15 cellular contexts compared by ENCODE assay signal in the genomic region with DNA sequence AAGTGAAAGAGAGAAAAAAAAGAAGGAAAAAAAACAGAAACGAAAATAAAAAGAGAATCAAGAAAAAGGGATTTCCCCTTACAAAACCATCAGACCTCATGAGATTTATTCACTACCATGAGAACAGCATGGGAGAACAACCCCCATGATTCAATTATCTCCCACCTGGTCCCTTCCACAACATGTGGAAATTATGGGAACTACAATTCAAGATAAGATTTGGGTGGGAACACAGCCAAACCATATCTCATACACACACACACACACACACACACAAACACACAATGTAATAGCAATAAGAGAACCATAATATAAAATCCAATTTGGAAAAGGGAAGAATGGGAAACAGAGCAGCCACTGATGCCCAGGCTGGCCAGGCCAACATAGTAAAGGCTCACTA.
DNase-seq lines count a peak whose midpoint lies in the region; ATAC-seq and TF ChIP-seq lines count a peak whose summit lies in the region.
"Had no signal": no experiment of that assay in that cellular context is flagged by ENCODE, and none has a peak within 500 bp of the region (broad histone marks: within the 10 kb centered on the region; RNA-seq: fewer than 3 reads in every experiment).

No MANE protein-coding gene starts in this region.

- peak overlapping the region in 3 of 8 donors; percentile 29 to 65 (median 30) for H3K4me3 Mint-ChIP-seq in naive B cell
- H3K4me3 Mint-ChIP-seq in activated naive CD8-positive, alpha-beta T cell treated with anti-CD3 and anti-CD28 coated beads, Interleukin-2, amount 50 U/mL, for 24 hours, result no peak overlapping the region
- H3K4me3 Mint-ChIP-seq: CD4-positive, CD25-positive, alpha-beta regulatory T cell; CD8-positive, alpha-beta memory T cell had no signal

- DNase-seq in IMR-90, result no peak
- no peak for DNase-seq in brain microvascular endothelial cell
- no peak for DNase-seq in naive B cell
- no peak for DNase-seq in activated naive CD8-positive, alpha-beta T cell treated with anti-CD3 and anti-CD28 coated beads, Interleukin-2, amount 50 U/mL, for 24 hours
- no peak for DNase-seq in SKM-1 treated with dmso at 0.1 percent for 144 hours (lab: John Stamatoyannopoulos, UW; ENCODE audit: unreplicated experiment)
- DNase-seq: BE2C; C1 segment of cervical spinal cord; CD4-positive, CD25-positive, alpha-beta regulatory T cell; CD8-positive, alpha-beta memory T cell; COR-L47; GOT3; H7 had no signal

- peak overlapping the region; percentile 95; the same call in 1 of the 3 replicates for H2BK15ac ChIP-seq in IMR-90 (ENCODE audit: low read depth, low read length)

- H3K79me1 ChIP-seq in IMR-90 (ENCODE audit: low read depth in 1 of 2, low read length in 2 of 2), result no peaks in the 10 kb centered on the region

- H4K20me1 ChIP-seq in IMR-90 (ENCODE audit: insufficient read depth, low read length), result no peaks in the 10 kb centered on the region

- in situ Hi-C loops in IMR-90 (cut with MboI; ENCODE audit: low sequenced_read_pairs) (loop anchor here (10.0 to 25.0 kb wide), 2 partner anchors 118 to 1425 kb away; no protein-coding TSS in a partner anchor), brain microvascular endothelial cell (cut with HindIII; ENCODE audit: low pct_ligation_motif_present, low sequenced_read_pairs) (no loop called here)

- H3K9me1 ChIP-seq in IMR-90 (ENCODE audit: insufficient read depth, low read length), result peaks cover 8% of the 10 kb centered on the region

- H3K27ac ChIP-seq in IMR-90 (ENCODE audit: insufficient read depth, low read length), result peak overlapping the region; percentile 19; the same call in 1 of the 2 replicates
- peak overlapping the region; percentile 76 for H3K27ac ChIP-seq in brain microvascular endothelial cell
- H3K27ac ChIP-seq in urinary bladder (ENCODE audit: low read depth), result peak overlapping the region; percentile 41

- H3K56ac ChIP-seq in IMR-90 (ENCODE audit: extremely low read depth, insufficient read depth, low read length), result no peak overlapping the region

- WGBS in IMR-90 (ENCODE audit: extremely low coverage in 2 of 2, insufficient read length in 1 of 2), 2 experiments, result no CpG with 5 or more reads among the region's 1 CpG
- WGBS in urinary bladder, result 81% methylated on average over 1 of the region's 1 CpG

- no peaks in the 10 kb centered on the region for H3K9me3 ChIP-seq in IMR-90 (ENCODE audit: control insufficient read depth, insufficient read depth, low read length)
- H3K9me3 ChIP-seq: BE2C had no signal

- H3K9ac ChIP-seq in IMR-90 (ENCODE audit: low read depth, low read length), result no peak overlapping the region

- intact Hi-C loops in IMR-90 (cut with micrococcal nuclease), result no loop called here

- H3K4ac ChIP-seq in IMR-90 (ENCODE audit: low read depth, low read length), result peak overlapping the region; percentile 88

- H3K4me1 Mint-ChIP-seq in naive B cell, result peaks cover 10 to 27% (median 18%) of the 10 kb centered on the region in 3 donors
- H3K4me1 Mint-ChIP-seq in activated naive CD8-positive, alpha-beta T cell treated with anti-CD3 and anti-CD28 coated beads, Interleukin-2, amount 50 U/mL, for 24 hours, result peaks cover 2% of the 10 kb centered on the region
- H3K4me1 Mint-ChIP-seq: CD4-positive, CD25-positive, alpha-beta regulatory T cell; CD8-positive, alpha-beta memory T cell had no signal

- H4K91ac ChIP-seq in IMR-90 (ENCODE audit: insufficient read depth, low read depth, low read length), result peak overlapping the region; percentile 86

- H2BK120ac ChIP-seq in IMR-90 (ENCODE audit: low read depth, low read length), result peak overlapping the region; percentile 85

- CTCF ChIA-PET in IMR-90 (lab: Yijun Ruan, JAX), result interaction anchor here (1.5 kb wide), 1 partner anchor 121 kb away, joined by 3 read pairs; no protein-coding TSS in a partner anchor

- no peak for TF ChIP-seq POLR2A in IMR-90 (IDR thresholded peaks at IDR 0.05; ENCODE audit: low read depth, low read length)

- H3K23ac ChIP-seq in IMR-90 (ENCODE audit: low read depth, low read length), result 0 out of 2 replicates have a peak overlapping the region, but pooled peaks have one; percentile 6

- H2AFZ ChIP-seq in IMR-90 (replicated peaks; ENCODE audit: low read length, poor library complexity), result no peak overlapping the region

- peak overlapping the region; percentile 83 for H2AK5ac ChIP-seq in IMR-90 (ENCODE audit: low read depth, low read length)

- H3K27me3 Mint-ChIP-seq in naive B cell, result peaks cover 0 to 6% (median 0%) of the 10 kb centered on the region in 3 donors
- H3K27me3 Mint-ChIP-seq in activated naive CD8-positive, alpha-beta T cell treated with anti-CD3 and anti-CD28 coated beads, Interleukin-2, amount 50 U/mL, for 24 hours, result peaks cover 2% of the 10 kb centered on the region
- H3K27me3 Mint-ChIP-seq: CD4-positive, CD25-positive, alpha-beta regulatory T cell had no signal

- peak overlapping the region; percentile 78; the same call in 1 of the 2 replicates for H3K14ac ChIP-seq in IMR-90 (replicated peaks; ENCODE audit: low read depth, low read length)

- H2AK9ac ChIP-seq in IMR-90 (replicated peaks; ENCODE audit: low read depth, low read length, poor library complexity), result no peak overlapping the region

- dilution Hi-C loops in IMR-90 (cut with HindIII; ENCODE audit: low sequenced_read_pairs, unreplicated experiment), result no loop called here

- no TSS peak for BruUV-seq in IMR-90 (replicated peaks; lab: Mats Ljungman, UMichigan)

- H3K36me3 ChIP-seq in IMR-90 (ENCODE audit: control insufficient read depth, insufficient read depth, low read length) (no peaks in the 10 kb centered on the region), brain microvascular endothelial cell (replicated peaks) (no peaks in the 10 kb centered on the region), urinary bladder (ENCODE audit: insufficient read depth) (no peaks in the 10 kb centered on the region)
- H3K36me3 ChIP-seq: BE2C had no signal

- H3K4me2 ChIP-seq in IMR-90 (ENCODE audit: low read depth, low read length), result no peak overlapping the region; the same call in 1 of the 2 replicates

- peak overlapping the region; percentile 81 for H4K5ac ChIP-seq in IMR-90 (ENCODE audit: low read depth, low read length)

- H3K27me3 ChIP-seq in IMR-90 (ENCODE audit: control insufficient read depth, insufficient read depth, low read length) (peaks cover 2% of the 10 kb centered on the region), brain microvascular endothelial cell (replicated peaks) (no peaks in the 10 kb centered on the region)
- H3K27me3 ChIP-seq: BE2C had no signal

- TF ChIP-seq CTCF in IMR-90 (conservative IDR thresholded peaks at IDR 0.05; ENCODE audit: low read depth, low read length), result no peak
- no peak for TF ChIP-seq CTCF in brain microvascular endothelial cell (IDR thresholded peaks at IDR 0.05; ENCODE audit: low read depth, low read length, missing control alignments)

- H3K4me1 ChIP-seq in IMR-90 (ENCODE audit: control insufficient read depth, insufficient read depth, low read length) (peaks cover 10% of the 10 kb centered on the region), urinary bladder (ENCODE audit: insufficient read depth) (no peaks in the 10 kb centered on the region)
- H3K4me1 ChIP-seq: BE2C had no signal

- H4K8ac ChIP-seq in IMR-90 (ENCODE audit: low read depth in 2 of 2, low read length in 2 of 2), result peak overlapping the region; percentile 62 to 72; a peak in 2 of 4 replicates

- peaks cover 0 to 12% of the 10 kb centered on the region in 2 donors for H3K36me3 Mint-ChIP-seq in naive B cell
- H3K36me3 Mint-ChIP-seq in activated naive CD8-positive, alpha-beta T cell treated with anti-CD3 and anti-CD28 coated beads, Interleukin-2, amount 50 U/mL, for 24 hours (ENCODE audit: low read depth), result no peaks in the 10 kb centered on the region
- H3K36me3 Mint-ChIP-seq: CD4-positive, CD25-positive, alpha-beta regulatory T cell; IgD-negative memory B cell had no signal

- TF ChIP-seq RAD21 in IMR-90 (IDR thresholded peaks at IDR 0.05; ENCODE audit: low read length), result no peak

- H3K4me3 ChIP-seq in IMR-90 (ENCODE audit: insufficient read depth, low read depth, low read length), result no peak overlapping the region
- no peak overlapping the region for H3K4me3 ChIP-seq in brain microvascular endothelial cell (ENCODE audit: low read depth, low read length)
- H3K4me3 ChIP-seq in urinary bladder (ENCODE audit: low read depth, low read length), result no peak overlapping the region

- H3K27ac Mint-ChIP-seq in naive B cell, result peak overlapping the region in 5 of 6 donors; percentile 4 to 83 (median 74)
- no peak overlapping the region for H3K27ac Mint-ChIP-seq in activated naive CD8-positive, alpha-beta T cell treated with anti-CD3 and anti-CD28 coated beads, Interleukin-2, amount 50 U/mL, for 24 hours
- H3K27ac Mint-ChIP-seq: CD4-positive, CD25-positive, alpha-beta regulatory T cell; CD8-positive, alpha-beta memory T cell; IgD-negative memory B cell had no signal

- ATAC-seq in IMR-90 (ENCODE audit: low read depth) (no peak), naive B cell (ENCODE audit: low read depth in 2 of 2) (no peak), GM19035 (IDR thresholded peaks at IDR 0.05; ENCODE audit: unreplicated experiment) (no peak)
- ATAC-seq in activated naive CD8-positive, alpha-beta T cell treated with anti-CD3 and anti-CD28 coated beads, Interleukin-2, amount 50 U/mL, for 24 hours, result no peak

- H2BK5ac ChIP-seq in IMR-90 (ENCODE audit: low read depth, low read length, poor library complexity, severe bottlenecking), result peak overlapping the region; percentile 32

- peaks cover 2 to 14% (median 12%) of the 10 kb centered on the region in 7 donors for H3K9me3 Mint-ChIP-seq in naive B cell
- no peaks in the 10 kb centered on the region for H3K9me3 Mint-ChIP-seq in activated naive CD8-positive, alpha-beta T cell treated with anti-CD3 and anti-CD28 coated beads, Interleukin-2, amount 50 U/mL, for 24 hours
- H3K9me3 Mint-ChIP-seq: CD8-positive, alpha-beta memory T cell had no signal

- POLR2A ChIA-PET in IMR-90 (lab: Charles Lee; ENCODE audit: unreplicated experiment), result no interaction called here

- peak overlapping the region; percentile 90 for H3K18ac ChIP-seq in IMR-90 (ENCODE audit: low read depth, low read length)

- H2BK20ac ChIP-seq in IMR-90 (ENCODE audit: low read depth, low read length), result peak overlapping the region; percentile 83

TF ChIP-seq in IMR-90, 13 proteins besides CTCF, POLR2A, EP300 and RAD21 (continues in another document):
- no peak for TF ChIP-seq CEBPB (IDR thresholded peaks at IDR 0.05; ENCODE audit: low read depth, low read length)
- TF ChIP-seq NFE2L2 (IDR thresholded peaks at IDR 0.05; ENCODE audit: low read depth, low read length), result no peak
- TF ChIP-seq MAFK (IDR thresholded peaks at IDR 0.05; ENCODE audit: low read depth, low read length), result no peak
- TF ChIP-seq MAZ (IDR thresholded peaks at IDR 0.05; ENCODE audit: borderline replicate concordance, low read depth, low read length), result no peak
- no peak for TF ChIP-seq SMC3 (IDR thresholded peaks at IDR 0.05; ENCODE audit: low read depth, low read length)
- no peak for TF ChIP-seq RFX5 (IDR thresholded peaks at IDR 0.05; ENCODE audit: low read depth, low read length)

Comparison
In these comparisons a context has a peak if more than half of its experiments do, and no peak if none do; other contexts are left out.
1. H3K27ac ChIP-seq: peak in every context shown above with its lines; median percentile 76 in brain microvascular endothelial cell; 41 in urinary bladder; 19 in IMR-90.